ENCODE assay signal across 8 cellular contexts in genomic region chrX:24464836-24465523, GRCh38. TPM values are rescaled to one million over a fixed set of nuclear protein-coding genes. Genes with fewer than 3 reads are reported as not detected.
DNase-seq lines count a peak whose midpoint lies in the region; ATAC-seq, FAIRE-seq and TF ChIP-seq lines count a peak whose summit lies in the region.

PDK3 (plus strand) TSS chrX:24465286; CDS start chrX:24465456, 170 bp downstream.

- DNase-seq in GM12891 (ENCODE audit: insufficient read length, low spot score): peak; percentile 56
- DNase-seq in NCI-H1417 treated with DMSO at 0.1 percent for 48 hours (lab: John Stamatoyannopoulos, UW): peak; percentile 83
- DNase-seq in SW480 (ENCODE audit: low spot score): peak; percentile 87
- peak; percentile 82 for DNase-seq in activated naive CD8-positive, alpha-beta T cell treated with anti-CD3 and anti-CD28 coated beads, Interleukin-2, amount 50 U/mL, for 24 hours
- peak; percentile 87 to 94 (median 90) for DNase-seq in heart left ventricle
- DNase-seq in posterior cingulate gyrus: peak; percentile 75 to 98 (median 86)
- peak; percentile 96 for DNase-seq in type B pancreatic cell (ENCODE audit: extremely low spot score, unreplicated experiment)

- TF ChIP-seq POLR2A in GM12891 (IDR thresholded peaks at IDR 0.05; ENCODE audit: low read depth, low read length): no peak
- peak in 1 of 2 donors; percentile 77 for TF ChIP-seq POLR2A in heart left ventricle (IDR thresholded peaks at IDR 0.05)

- TF ChIP-seq CTCF in heart left ventricle (IDR thresholded peaks at IDR 0.05): no peak
- TF ChIP-seq CTCF in type B pancreatic cell (conservative IDR thresholded peaks at IDR 0.05): no peak

- peak within 1 kb of the TSS; percentile 83 for H3K27ac Mint-ChIP-seq in activated naive CD8-positive, alpha-beta T cell treated with anti-CD3 and anti-CD28 coated beads, Interleukin-2, amount 50 U/mL, for 24 hours
- peak within 1 kb of the TSS; percentile 89 for H3K27ac Mint-ChIP-seq in type B pancreatic cell

- peaks cover 38% of the 10 kb centered on the region for H3K4me1 Mint-ChIP-seq in activated naive CD8-positive, alpha-beta T cell treated with anti-CD3 and anti-CD28 coated beads, Interleukin-2, amount 50 U/mL, for 24 hours
- H3K4me1 Mint-ChIP-seq in type B pancreatic cell (ENCODE audit: unreplicated experiment): peaks cover 33% of the 10 kb centered on the region

- intact Hi-C loops in heart left ventricle (cut with DNase I): no loop called here
- intact Hi-C loops in posterior cingulate gyrus (cut with DNase I): no loop called here

- H3K27me3 Mint-ChIP-seq in activated naive CD8-positive, alpha-beta T cell treated with anti-CD3 and anti-CD28 coated beads, Interleukin-2, amount 50 U/mL, for 24 hours: no peaks in the 10 kb centered on the region
- H3K27me3 Mint-ChIP-seq in type B pancreatic cell: no peaks in the 10 kb centered on the region

- H3K36me3 ChIP-seq in heart left ventricle: no peaks in the 10 kb centered on the region

- H3K4me3 ChIP-seq in heart left ventricle: peak within 1 kb of the TSS; percentile 55 to 96 (median 74)

- H3K27ac ChIP-seq in heart left ventricle: peak within 1 kb of the TSS in 11 of 12 donors; percentile 62 to 81 (median 70)

- 0 to 42% (median 12%) methylated on average over 53 to 80 of the region's 80 CpGs for WGBS in heart left ventricle, 4 donors

- H3K36me3 Mint-ChIP-seq in activated naive CD8-positive, alpha-beta T cell treated with anti-CD3 and anti-CD28 coated beads, Interleukin-2, amount 50 U/mL, for 24 hours (ENCODE audit: low read depth): peaks cover 3% of the 10 kb centered on the region
- H3K36me3 Mint-ChIP-seq in type B pancreatic cell: no peaks in the 10 kb centered on the region

- H3K4me3 Mint-ChIP-seq in activated naive CD8-positive, alpha-beta T cell treated with anti-CD3 and anti-CD28 coated beads, Interleukin-2, amount 50 U/mL, for 24 hours: peak within 1 kb of the TSS; percentile 76
- H3K4me3 Mint-ChIP-seq in type B pancreatic cell: peak within 1 kb of the TSS; percentile 92

- H3K27me3 ChIP-seq in heart left ventricle: no peaks in the 10 kb centered on the region

- peak; percentile 100 for FAIRE-seq in GM12891 (lab: Jason Lieb, UNC)

- H3K4me1 ChIP-seq in heart left ventricle: peaks cover 0 to 20% (median 5%) of the 10 kb centered on the region in 12 donors

- H3K9me3 Mint-ChIP-seq in activated naive CD8-positive, alpha-beta T cell treated with anti-CD3 and anti-CD28 coated beads, Interleukin-2, amount 50 U/mL, for 24 hours: no peaks in the 10 kb centered on the region
- H3K9me3 Mint-ChIP-seq in type B pancreatic cell: no peaks in the 10 kb centered on the region

- no peaks in the 10 kb centered on the region for H3K9me3 ChIP-seq in heart left ventricle

- ATAC-seq in HG02798 (IDR thresholded peaks at IDR 0.05; ENCODE audit: poor library complexity, unreplicated experiment): peak; percentile 99
- peak; percentile 94 for ATAC-seq in activated naive CD8-positive, alpha-beta T cell treated with anti-CD3 and anti-CD28 coated beads, Interleukin-2, amount 50 U/mL, for 24 hours
- peak; percentile 90 to 100 (median 98) for ATAC-seq in heart left ventricle

TF ChIP-seq in GM12891, 5 proteins besides CTCF, POLR2A, EP300 and RAD21:
- TF ChIP-seq TAF1 (IDR thresholded peaks at IDR 0.05; ENCODE audit: low read depth, low read length): no peak
- TF ChIP-seq POLR2AphosphoS5 (IDR thresholded peaks at IDR 0.05; ENCODE audit: low read depth, low read length): 0 out of 2 replicates have a peak, but pooled peaks have one; percentile 28
TF ChIP-seq in GM12891: peak in this region for 1.

RNA-seq across cellular contexts. Expression of gene PDK3, which starts in this region (rescaled TPM):
- 15.1 TPM for polyA plus RNA-seq in GM12891 (2012; ENCODE audit: low read depth, missing spikeins)
- total RNA-seq in heart left ventricle (10 to 100 TPM in 7 of 9 donors, 1 to 10 TPM in 2; 7.8 to 20.3 (median 15.2) TPM), type B pancreatic cell (ENCODE audit: low replicate concordance) (25.5 and 30.4 TPM in 2 replicates)
- polyA plus RNA-seq in heart left ventricle: 1 to 10 TPM; 2.4 to 4.8 TPM

Comparison
In these comparisons a context has a peak if more than half of its experiments do, and no peak if none do; other contexts are left out.
1. Peak in every context shown above with its lines: DNase-seq, ATAC-seq, H3K4me3 ChIP-seq and H3K27ac ChIP-seq.